Comparison of ENCODE assay signal across 27 cellular contexts in the genomic region with DNA sequence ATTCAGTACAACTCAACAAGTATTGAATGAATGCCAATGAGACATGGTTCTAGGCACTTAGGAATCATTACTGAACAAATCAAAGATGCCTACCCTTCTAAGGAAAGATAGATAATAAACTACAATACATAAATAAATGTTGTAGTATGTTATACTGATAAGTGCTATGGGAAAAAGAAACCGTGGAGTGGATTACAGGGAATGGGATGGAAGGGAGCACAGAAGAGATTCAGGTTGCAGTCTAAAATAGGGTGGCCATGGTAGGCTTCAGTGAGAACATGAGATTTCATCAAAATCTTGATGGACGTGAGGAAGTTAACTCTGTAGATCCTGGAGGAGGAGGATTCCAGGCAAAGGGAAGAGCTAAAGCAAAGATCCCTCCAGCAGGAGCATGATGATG. TPM values are rescaled to one million over a fixed set of nuclear protein-coding genes. Genes with fewer than 3 reads are reported as not detected.
DNase-seq lines count a peak whose midpoint lies in the region; ATAC-seq and TF ChIP-seq lines count a peak whose summit lies in the region.
"Had no signal": no experiment of that assay in that cellular context is flagged by ENCODE, and none has a peak within 500 bp of the region (broad histone marks: within the 10 kb centered on the region; RNA-seq: fewer than 3 reads in every experiment).

No MANE protein-coding gene starts in this region.

- intact Hi-C loops in dendritic cell treated with granulocyte-macrophage colony-stimulating factor and Interleukin-4, amounts not matched to agents 40 ng/mL and 50 ng/mL, for 4 days (cut with micrococcal nuclease) = no loop called here
- intact Hi-C loops in CD4-positive, alpha-beta T cell (cut with DNase I, micrococcal nuclease) = loop anchor here in 1 of 2 experiments (2.0 to 10.0 kb wide), 2 partner anchors 17 to 463 kb away; partner anchors contain the start of gene CREB1

- H3K27ac ChIP-seq in mesendoderm (ENCODE audit: low read depth, low read length) = no peak overlapping the region
- no peak overlapping the region for H3K27ac ChIP-seq in CD4-positive, alpha-beta T cell (ENCODE audit: low read depth, low read length)
- H3K27ac ChIP-seq: adrenal gland, brain microvascular endothelial cell, coronary artery, ovary, testis, vagina had no signal

- H2BK15ac ChIP-seq in mesendoderm (replicated peaks; ENCODE audit: low read depth) = no peak overlapping the region

- POLR2A ChIA-PET in CD4-positive, alpha-beta T cell (lab: Charles Lee) = no interaction called here

- no peaks in the 10 kb centered on the region for H3K9me3 Mint-ChIP-seq in dendritic cell treated with granulocyte-macrophage colony-stimulating factor and Interleukin-4, amounts not matched to agents 40 ng/mL and 50 ng/mL, for 4 days
- H3K9me3 Mint-ChIP-seq in CD4-positive, alpha-beta T cell = no peaks in the 10 kb centered on the region

- no peak overlapping the region for H3K4me3 Mint-ChIP-seq in dendritic cell treated with granulocyte-macrophage colony-stimulating factor and Interleukin-4, amounts not matched to agents 40 ng/mL and 50 ng/mL, for 4 days
- no peak overlapping the region for H3K4me3 Mint-ChIP-seq in CD4-positive, alpha-beta T cell
- H3K4me3 Mint-ChIP-seq: activated CD8-positive, alpha-beta T cell treated with anti-CD3 and anti-CD28 coated beads for 36 hours; naive thymus-derived CD4-positive, alpha-beta T cell had no signal

- H3K4me1 Mint-ChIP-seq in dendritic cell treated with granulocyte-macrophage colony-stimulating factor and Interleukin-4, amounts not matched to agents 40 ng/mL and 50 ng/mL, for 4 days (ENCODE audit: low read depth) = peaks cover 18% of the 10 kb centered on the region
- H3K4me1 Mint-ChIP-seq in CD4-positive, alpha-beta T cell (ENCODE audit: low read depth) = peaks cover 19% of the 10 kb centered on the region

- DNase-seq in EH (ENCODE audit: low read depth) = peak; percentile 42
- peak; percentile 43 for DNase-seq in LHCN-M2 (ENCODE audit: low read depth)
- peak; percentile 17 for DNase-seq in mesendoderm
- no peak for DNase-seq in CD4-positive, alpha-beta T cell
- DNase-seq in activated CD4-positive, CD25-positive, alpha-beta regulatory T cell (lab: John Stamatoyannopoulos, UW) = no peak
- DNase-seq: activated CD8-positive, alpha-beta T cell treated with anti-CD3 and anti-CD28 coated beads for 36 hours; activated gamma-delta T cell; adrenal gland; brain microvascular endothelial cell; naive thymus-derived CD4-positive, alpha-beta T cell; NCI-H1092 treated with DMSO at 0.1 percent for 48 hours; NCI-H187 treated with DMSO at 0.1 percent for 48 hours; NCI-H226; NCI-H748 treated with DMSO at 0.1 percent for 48 hours; ovary; right cardiac atrium; stimulated activated CD4-positive, alpha-beta T cell treated with anti-CD3 and anti-CD28 coated beads, Interleukin-12 subunit alpha, Interleukin-12 subunit beta, amount 100 ng/mL, for 4 hours; stimulated activated CD4-positive, alpha-beta T cell treated with anti-CD3 and anti-CD28 coated beads, Interleukin-4, amount 100 ng/mL, for 4 hours; stimulated activated naive CD4-positive, alpha-beta T cell; SW 1271; T1000; testis had no signal

- no peak overlapping the region for H4K5ac ChIP-seq in mesendoderm (ENCODE audit: low read length)

- no peaks in the 10 kb centered on the region for H3K79me1 ChIP-seq in mesendoderm (ENCODE audit: low read length)

- no peak overlapping the region for H3K9ac ChIP-seq in mesendoderm (ENCODE audit: low read length)

- no peak overlapping the region for H2BK120ac ChIP-seq in mesendoderm (ENCODE audit: low read depth, low read length)

- CTCF ChIA-PET in CD4-positive, alpha-beta T cell (lab: Charles Lee) = no interaction called here

- no peaks in the 10 kb centered on the region for H3K36me3 Mint-ChIP-seq in dendritic cell treated with granulocyte-macrophage colony-stimulating factor and Interleukin-4, amounts not matched to agents 40 ng/mL and 50 ng/mL, for 4 days (ENCODE audit: low read depth)
- no peaks in the 10 kb centered on the region for H3K36me3 Mint-ChIP-seq in CD4-positive, alpha-beta T cell (ENCODE audit: low read depth)

- no peak for TF ChIP-seq CTCF in CD4-positive, alpha-beta T cell (IDR thresholded peaks at IDR 0.05)

- H3K27ac Mint-ChIP-seq in dendritic cell treated with granulocyte-macrophage colony-stimulating factor and Interleukin-4, amounts not matched to agents 40 ng/mL and 50 ng/mL, for 4 days = peak overlapping the region; percentile 8
- H3K27ac Mint-ChIP-seq in CD4-positive, alpha-beta T cell = no peak overlapping the region

- no CpG with 5 or more reads among the region's 2 CpGs for WGBS in mesendoderm (ENCODE audit: extremely low coverage, insufficient coverage, low lambda C conversion rate)

- H3K9me3 ChIP-seq in CD4-positive, alpha-beta T cell (ENCODE audit: control insufficient read depth, low read length) = no peaks in the 10 kb centered on the region
- H3K9me3 ChIP-seq: adrenal gland, ovary, testis, vagina had no signal

- no peak for ATAC-seq in GM18498 (IDR thresholded peaks at IDR 0.05; ENCODE audit: unreplicated experiment)
- no peak for ATAC-seq in CD4-positive, alpha-beta T cell (ENCODE audit: poor library complexity)
- ATAC-seq: activated CD8-positive, alpha-beta T cell treated with anti-CD3 and anti-CD28 coated beads for 36 hours; naive thymus-derived CD4-positive, alpha-beta T cell; right cardiac atrium; Right ventricle myocardium inferior had no signal

- H2BK5ac ChIP-seq in mesendoderm (ENCODE audit: low read length) = no peak overlapping the region

- no peak overlapping the region for H3K56ac ChIP-seq in mesendoderm (ENCODE audit: low read length)

- H2AK5ac ChIP-seq in mesendoderm (ENCODE audit: low read length) = no peak overlapping the region

- H3K4me2 ChIP-seq in mesendoderm (ENCODE audit: low read length) = no peak overlapping the region

- H3K4me3 ChIP-seq in mesendoderm (ENCODE audit: low read length) = no peak overlapping the region
- H3K4me3 ChIP-seq: adrenal gland, coronary artery, ovary, testis, vagina had no signal

- H3K4ac ChIP-seq in mesendoderm (ENCODE audit: low read depth, low read length) = no peak overlapping the region

- H3K23ac ChIP-seq in mesendoderm (ENCODE audit: low read length) = no peak overlapping the region

- H3K18ac ChIP-seq in mesendoderm (ENCODE audit: low read length) = no peak overlapping the region

- H4K8ac ChIP-seq in mesendoderm (ENCODE audit: low read depth, low read length) = no peak overlapping the region

- no peaks in the 10 kb centered on the region for H3K4me1 ChIP-seq in mesendoderm (ENCODE audit: control insufficient read depth, low read depth, low read length)
- H3K4me1 ChIP-seq: adrenal gland, testis had no signal

- no peaks in the 10 kb centered on the region for H3K36me3 ChIP-seq in mesendoderm (ENCODE audit: control insufficient read depth, insufficient read depth, low read length)
- H3K36me3 ChIP-seq: adrenal gland, brain microvascular endothelial cell, ovary, vagina had no signal

- H3K27me3 Mint-ChIP-seq in dendritic cell treated with granulocyte-macrophage colony-stimulating factor and Interleukin-4, amounts not matched to agents 40 ng/mL and 50 ng/mL, for 4 days = peaks cover 4% of the 10 kb centered on the region
- H3K27me3 Mint-ChIP-seq in CD4-positive, alpha-beta T cell = no peaks in the 10 kb centered on the region
- H3K27me3 Mint-ChIP-seq: activated CD8-positive, alpha-beta T cell treated with anti-CD3 and anti-CD28 coated beads for 36 hours had no signal

- no peaks in the 10 kb centered on the region for H3K79me2 ChIP-seq in mesendoderm (ENCODE audit: control insufficient read depth, insufficient read depth, low read length)

- H3K27me3 ChIP-seq in mesendoderm (ENCODE audit: insufficient read depth, low read length, poor library complexity) = no peaks in the 10 kb centered on the region
- H3K27me3 ChIP-seq in CD4-positive, alpha-beta T cell (ENCODE audit: control insufficient read depth, insufficient read depth, low read length) = no peaks in the 10 kb centered on the region
- H3K27me3 ChIP-seq: adrenal gland, brain microvascular endothelial cell, ovary, testis, vagina had no signal

RNA-seq across cellular contexts. Expression of gene CREB1, which starts 17.9 kb away (rescaled TPM):
- 23.1 and 37.2 TPM in 2 replicates for total RNA-seq in LHCN-M2 (2014; rRNA removed)
- polyA plus RNA-seq in LHCN-M2 (2012) = 16.0 TPM
- polyA plus RNA-seq in mesendoderm (2013, experiment 1 of 2) = 42.3 TPM
- polyA plus RNA-seq in mesendoderm (2013, experiment 2 of 2) = 46.2 TPM
- 10 to 100 TPM; 62.5 to 67.1 TPM for total RNA-seq in CD4-positive, alpha-beta T cell

Comparison
In these comparisons a context has a peak if more than half of its experiments do, and no peak if none do; other contexts are left out.
1. DNase-seq: peak in EH (single experiment), LHCN-M2 (single experiment) and mesendoderm (single experiment); none in CD4-positive, alpha-beta T cell (0 of 10) and activated CD4-positive, CD25-positive, alpha-beta regulatory T cell (0 of 4).